Comparison of ENCODE assay signal across 7 cellular contexts in the genomic region with DNA sequence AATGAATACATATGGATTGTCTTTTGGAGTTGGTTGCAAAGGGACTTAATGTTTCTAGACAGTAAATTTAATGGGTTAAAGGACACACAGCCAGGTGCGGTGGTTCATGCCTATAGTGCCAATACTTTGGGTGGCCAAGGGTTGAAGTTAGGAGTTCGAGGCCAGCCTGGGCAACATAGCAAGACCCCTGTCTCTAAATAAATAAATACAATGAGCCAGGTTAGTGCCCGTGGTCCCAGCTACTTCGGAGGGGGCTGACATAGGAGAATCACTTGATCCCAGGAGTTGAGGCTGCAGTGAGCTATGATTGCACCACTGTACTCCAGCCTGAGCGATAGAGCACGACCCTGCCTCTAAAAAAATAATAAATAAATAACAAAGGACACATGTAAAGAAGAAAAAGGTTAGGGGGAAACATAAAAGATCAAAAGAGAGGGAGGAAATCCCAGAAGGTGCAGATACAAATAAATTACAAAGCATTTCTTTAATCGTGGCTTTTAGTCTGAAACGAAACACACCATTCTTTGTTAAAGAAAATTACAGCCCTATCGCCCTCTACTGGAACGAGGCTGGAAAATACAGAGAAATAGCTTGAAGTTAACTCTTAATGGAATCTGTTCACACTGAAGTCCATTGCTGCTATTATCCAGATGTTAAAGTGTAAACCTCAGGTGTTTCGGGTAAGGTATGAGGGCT. TPM values are rescaled to one million over a fixed set of nuclear protein-coding genes. Genes with fewer than 3 reads are reported as not detected.
A peak's percentile ranks its signal among the peaks of the same experiment; 100 is the strongest.
DNase-seq lines count a peak whose midpoint lies in the region; ATAC-seq and TF ChIP-seq lines count a peak whose summit lies in the region.

No MANE protein-coding gene starts in this region.

- H3K36me3 Mint-ChIP-seq in Calu3 (ENCODE audit: insufficient read depth, unreplicated experiment) (peaks cover 14% of the 10 kb centered on the region), GM23338 (ENCODE audit: low read depth) (peaks cover 7% of the 10 kb centered on the region; the same call in 2 of the 3 replicates), endothelial cell (ENCODE audit: low read depth, unreplicated experiment) (no peaks in the 10 kb centered on the region), neural crest cell (ENCODE audit: low read depth) (peaks cover 7% of the 10 kb centered on the region)

- H3K27ac Mint-ChIP-seq in Calu3 (ENCODE audit: unreplicated experiment) (no peak overlapping the region), GM23338 (peak overlapping the region; percentile 4; the same call in 1 of the 2 replicates), endothelial cell (ENCODE audit: unreplicated experiment) (no peak overlapping the region), neural crest cell (ENCODE audit: unreplicated experiment) (peak overlapping the region; percentile 78)

- H3K4me2 ChIP-seq in GM23338 (no peak overlapping the region), OCI-LY7 (ENCODE audit: low read length) (no peak overlapping the region)

- H3K9me3 ChIP-seq in OCI-LY7 (ENCODE audit: low read length) = no peaks in the 10 kb centered on the region

- H2AFZ ChIP-seq in GM23338 (no peak overlapping the region), OCI-LY7 (ENCODE audit: low read length) (no peak overlapping the region)

- no peaks in the 10 kb centered on the region for H3K9me2 ChIP-seq in GM23338 (ENCODE audit: insufficient read depth)
- no peaks in the 10 kb centered on the region for H3K9me2 ChIP-seq in OCI-LY7 (ENCODE audit: insufficient read depth, low read length)

- no TSS peak for BruUV-seq in Calu3 (replicated peaks; lab: Mats Ljungman, UMichigan)
- no TSS peak for BruUV-seq in OCI-LY7 (replicated peaks; lab: Mats Ljungman, UMichigan)

- H4K20me1 ChIP-seq in GM23338 (replicated peaks; ENCODE audit: insufficient read depth) = no peaks in the 10 kb centered on the region
- H4K20me1 ChIP-seq in OCI-LY7 (ENCODE audit: insufficient read depth, low read length) = no peaks in the 10 kb centered on the region

- H3K9me3 Mint-ChIP-seq in Calu3 (ENCODE audit: low read depth, unreplicated experiment) = no peaks in the 10 kb centered on the region
- H3K9me3 Mint-ChIP-seq in GM23338 = no peaks in the 10 kb centered on the region
- no peaks in the 10 kb centered on the region for H3K9me3 Mint-ChIP-seq in endothelial cell (ENCODE audit: unreplicated experiment)
- H3K9me3 Mint-ChIP-seq in neural crest cell = no peaks in the 10 kb centered on the region

- ATAC-seq in GM23338 (peak; percentile 42), HG02763 (IDR thresholded peaks at IDR 0.05; ENCODE audit: unreplicated experiment) (no peak)

- no peaks in the 10 kb centered on the region for H3K27me3 ChIP-seq in GM23338 (ENCODE audit: insufficient read depth)

- intact Hi-C loops in Calu3 (cut with micrococcal nuclease; ENCODE audit: unreplicated experiment) (loop anchor here (5.0 kb wide), 2 partner anchors 64 to 189 kb away; no protein-coding TSS in a partner anchor), OCI-LY7 (cut with micrococcal nuclease; ENCODE audit: unreplicated experiment) (loop anchor here (5.0 kb wide), 1 partner anchor 189 kb away; no protein-coding TSS in a partner anchor)

- no peaks in the 10 kb centered on the region for H3K79me2 ChIP-seq in GM23338 (replicated peaks; ENCODE audit: insufficient read depth)
- no peaks in the 10 kb centered on the region for H3K79me2 ChIP-seq in OCI-LY7 (ENCODE audit: insufficient read depth, low read depth, low read length)

- POLR2A ChIA-PET in OCI-LY7 (lab: Charles Lee) = interaction anchor here (0.6 to 1.3 kb wide), 4 partner anchors 8 to 975 kb away, joined by 3 read pairs; no protein-coding TSS in a partner anchor

- H3K27me3 Mint-ChIP-seq in Calu3 (ENCODE audit: unreplicated experiment) (no peaks in the 10 kb centered on the region), GM23338 (ENCODE audit: insufficient read depth, low read depth, poor library complexity) (peaks cover 5% of the 10 kb centered on the region), endothelial cell (ENCODE audit: unreplicated experiment) (no peaks in the 10 kb centered on the region), neural crest cell (ENCODE audit: low read depth) (no peaks in the 10 kb centered on the region)

- no peaks in the 10 kb centered on the region for H3F3A ChIP-seq in GM23338 (replicated peaks; ENCODE audit: low read depth)

- peak; percentile 39 for TF ChIP-seq CTCF in Calu3 (IDR thresholded peaks at IDR 0.05; ENCODE audit: unreplicated experiment)
- peak; percentile 64 to 72 for TF ChIP-seq CTCF in GM23338 (conservative IDR thresholded peaks at IDR 0.05; ENCODE audit: low read depth in 2 of 2)
- peak; percentile 85 for TF ChIP-seq CTCF in OCI-LY7 (conservative IDR thresholded peaks at IDR 0.05; ENCODE audit: low read length)
- TF ChIP-seq CTCF in endothelial cell (IDR thresholded peaks at IDR 0.05; ENCODE audit: unreplicated experiment) = peak; percentile 43
- TF ChIP-seq CTCF in neural crest cell (conservative IDR thresholded peaks at IDR 0.05) = peak; percentile 72

- no peak overlapping the region for H3K4me3 Mint-ChIP-seq in Calu3 (ENCODE audit: low read depth, unreplicated experiment)
- no peak overlapping the region for H3K4me3 Mint-ChIP-seq in GM23338
- H3K4me3 Mint-ChIP-seq in endothelial cell (ENCODE audit: unreplicated experiment) = no peak overlapping the region
- no peak overlapping the region for H3K4me3 Mint-ChIP-seq in neural crest cell

- H3K4me1 ChIP-seq in GM23338 (ENCODE audit: insufficient read depth) (peaks cover 16% of the 10 kb centered on the region), OCI-LY7 (ENCODE audit: insufficient read depth, low read length, poor library complexity, severe bottlenecking) (peaks cover 13% of the 10 kb centered on the region)

- DNase-seq in Calu3 = peak; percentile 40
- peak; percentile 77 for DNase-seq in GM23338 (ENCODE audit: low spot score)
- DNase-seq in OCI-LY7 (ENCODE audit: low spot score) = peak; percentile 57
- peak; percentile 17 for DNase-seq in endothelial cell (ENCODE audit: low spot score)
- DNase-seq in neural crest cell (ENCODE audit: low read depth, low spot score) = peak; percentile 21
- DNase-seq in HK-2 (ENCODE audit: unreplicated experiment) = no peak

- CTCF ChIA-PET in Calu3 (lab: Charles Lee) (interaction anchor here (0.5 to 2.2 kb wide), 7 partner anchors 10 to 606 kb away, joined by 3 to 7 read pairs (median 4); no protein-coding TSS in a partner anchor), OCI-LY7 (lab: Charles Lee; ENCODE audit: unreplicated experiment) (interaction anchor here (1.2 to 1.3 kb wide), 2 partner anchors 19 to 90 kb away, joined by 3 read pairs; no protein-coding TSS in a partner anchor)

- no peak overlapping the region for H3K4me3 ChIP-seq in GM23338
- H3K4me3 ChIP-seq in OCI-LY7 (ENCODE audit: low read depth, low read length, poor library complexity, severe bottlenecking) = no peak overlapping the region

- H3K27ac ChIP-seq in GM23338 (ENCODE audit: low read depth) = no peak overlapping the region
- no peak overlapping the region for H3K27ac ChIP-seq in OCI-LY7 (ENCODE audit: low read depth, low read length, poor library complexity, severe bottlenecking)

- no peaks in the 10 kb centered on the region for H3K4me1 Mint-ChIP-seq in Calu3 (ENCODE audit: low read depth, unreplicated experiment)
- peaks cover 34% of the 10 kb centered on the region for H3K4me1 Mint-ChIP-seq in GM23338
- no peaks in the 10 kb centered on the region for H3K4me1 Mint-ChIP-seq in endothelial cell (ENCODE audit: unreplicated experiment)
- H3K4me1 Mint-ChIP-seq in neural crest cell = peaks cover 36% of the 10 kb centered on the region

- H3K36me3 ChIP-seq in GM23338 (ENCODE audit: insufficient read depth) = peaks cover 13% of the 10 kb centered on the region; the same call in 1 of the 2 replicates
- peaks cover 38% of the 10 kb centered on the region for H3K36me3 ChIP-seq in OCI-LY7 (ENCODE audit: insufficient read depth, low read length)

TF ChIP-seq in GM23338, 12 proteins besides CTCF, POLR2A, EP300 and RAD21 (continues in another document):
- TF ChIP-seq ZNF114 (CRISPR knock-in tag; IDR thresholded peaks at IDR 0.05) (no peak), STAT1 (IDR thresholded peaks at IDR 0.05; ENCODE audit: unreplicated experiment) (no peak), EZH2phosphoT487 (IDR thresholded peaks at IDR 0.05; ENCODE audit: unreplicated experiment) (no peak), ZNF331 (CRISPR knock-in tag; IDR thresholded peaks at IDR 0.05; ENCODE audit: low read depth) (no peak), REST (IDR thresholded peaks at IDR 0.05; ENCODE audit: unreplicated experiment) (no peak), CREB1 (CRISPR knock-in tag; IDR thresholded peaks at IDR 0.05; ENCODE audit: low read depth) (no peak), JUNB (IDR thresholded peaks at IDR 0.05; ENCODE audit: unreplicated experiment) (no peak), NANOG (IDR thresholded peaks at IDR 0.05; ENCODE audit: borderline replicate concordance) (no peak)

RNA-seq across cellular contexts. Expression of gene SCML4, which starts 42.6 kb away (rescaled TPM):
- total RNA-seq in Calu3 (2022) (not detected in 2 replicates), OCI-LY7 (2022) (1.7 and 3.0 TPM in 2 replicates), endothelial cell (ENCODE audit: unreplicated experiment) (not detected), neural crest cell (0.39 and 0.86 TPM in 2 replicates)
- not detected in 2 replicates for total RNA-seq in GM23338 (2014; rRNA removed; shearing (Covaris generic))
- polyA plus RNA-seq in GM23338 (2016; fragmentation: Nextera tagmentation; extraction: Ambion mirVana) = not detected in 2 replicates
- 0.77 and 1.5 TPM in 2 replicates for total RNA-seq in OCI-LY7 (2014; rRNA removed; shearing (Covaris generic))

Comparison
In these comparisons a context has a peak if more than half of its experiments do, and no peak if none do; other contexts are left out.
1. H3K27ac Mint-ChIP-seq: peak in GM23338 (single experiment) and neural crest cell (single experiment); none in Calu3 (single experiment) and endothelial cell (single experiment).
2. Peak in every context shown above with its lines, with median percentiles within 50 percentile points of each other: CTCF ChIP-seq.